8 cellular contexts compared by ENCODE assay signal in the genomic region with DNA sequence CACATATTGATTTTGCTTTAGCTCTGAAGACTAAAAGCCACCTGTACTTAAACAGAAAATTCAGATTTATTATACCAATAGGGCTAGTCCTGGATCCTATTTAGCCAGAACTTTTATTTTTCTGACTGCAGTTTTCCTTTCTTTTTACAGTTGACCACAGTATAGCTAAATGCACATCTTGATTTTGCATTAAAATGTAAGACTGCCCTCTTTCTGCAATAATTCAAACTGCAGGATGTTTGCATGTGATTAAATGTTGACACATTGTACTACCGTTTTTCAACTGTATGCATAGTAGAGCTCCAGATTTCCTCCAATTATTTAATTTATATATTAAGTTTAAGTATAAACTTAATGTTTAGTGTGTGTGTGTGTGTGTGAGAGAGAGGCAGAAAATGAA.
DNase-seq lines count a peak whose midpoint lies in the region; ATAC-seq, FAIRE-seq and TF ChIP-seq lines count a peak whose summit lies in the region.

No MANE protein-coding gene starts in this region.

- POLR2A ChIA-PET in A549 (lab: Yijun Ruan, JAX) = no interaction called here

- no peak overlapping the region for H3K4me3 ChIP-seq in A549
- H3K4me3 ChIP-seq in stomach = no peak overlapping the region

- peak in 1 of 2 experiments; percentile 15 for DNase-seq in A549 (ENCODE audit: low read depth in 1 of 2, low spot score in 1 of 2)
- DNase-seq in HFFc6 = peak; percentile 71
- peak; percentile 22 for DNase-seq in SKM-1 (lab: John Stamatoyannopoulos, UW; ENCODE audit: unreplicated experiment)
- DNase-seq in Right ventricle myocardium superior = no peak
- no peak for DNase-seq in stomach

- H3K27ac ChIP-seq in A549 (no peak overlapping the region), stomach (no peak overlapping the region)

- intact Hi-C loops in Right ventricle myocardium superior (cut with DNase I) (no loop called here), stomach (cut with DNase I; ENCODE audit: low total_unique reads) (no loop called here)

- ATAC-seq in A549 (no peak), Right ventricle myocardium superior (ENCODE audit: poor library complexity) (peak; percentile 73), GM18502 (IDR thresholded peaks at IDR 0.05; ENCODE audit: poor library complexity, unreplicated experiment) (no peak), GM18873 (IDR thresholded peaks at IDR 0.05; ENCODE audit: low FRiP score, unreplicated experiment) (no peak), HG02571 (IDR thresholded peaks at IDR 0.05; ENCODE audit: unreplicated experiment) (no peak)

- H3K4me2 ChIP-seq in A549 = no peak overlapping the region

- no peaks in the 10 kb centered on the region for H3K27me3 Mint-ChIP-seq in HFFc6 (ENCODE audit: insufficient read depth)

- no peaks in the 10 kb centered on the region for H3K27me3 ChIP-seq in stomach

- no peaks in the 10 kb centered on the region for H3K36me3 Mint-ChIP-seq in HFFc6 (ENCODE audit: low read depth)

- no peak for TF ChIP-seq EP300 in A549 (IDR thresholded peaks at IDR 0.05)
- TF ChIP-seq EP300 in stomach (IDR thresholded peaks at IDR 0.05) = no peak

- no peak for TF ChIP-seq POLR2A in A549 (IDR thresholded peaks at IDR 0.05; ENCODE audit: low read length)
- TF ChIP-seq POLR2A in stomach (IDR thresholded peaks at IDR 0.05) = no peak

- peak; percentile 27 to 36; a peak in 2 of 5 replicates for TF ChIP-seq RAD21 in A549 (conservative IDR thresholded peaks at IDR 0.05 in 1 of 2, IDR thresholded peaks at IDR 0.05 in 1 of 2)

- H3K4me1 Mint-ChIP-seq in HFFc6 (ENCODE audit: low read depth) = peaks cover 14% of the 10 kb centered on the region

- H3K36me3 ChIP-seq in stomach = no peaks in the 10 kb centered on the region

- H3K4me1 ChIP-seq in A549 (no peaks in the 10 kb centered on the region), stomach (peaks cover 0 to 8% (median 0%) of the 10 kb centered on the region in 4 donors)

- no peak for FAIRE-seq in A549 (lab: Jason Lieb, UNC)

- H3K4me3 Mint-ChIP-seq in HFFc6 = no peak overlapping the region

- CTCF ChIA-PET in A549 (lab: Yijun Ruan, JAX) = interaction anchor here (0.6 kb wide), 1 partner anchor 889 kb away, joined by 3 read pairs; no protein-coding TSS in a partner anchor

- no peaks in the 10 kb centered on the region for H3K9me3 ChIP-seq in A549
- no peaks in the 10 kb centered on the region for H3K9me3 ChIP-seq in stomach

- WGBS in A549 (ENCODE audit: missing lambda C conversion rate) = 2% methylated on average over 1 of the region's 1 CpG
- WGBS in stomach, 5 donors = 0 to 2% (median 0%) methylated on average over 1 of the region's 1 CpG

- no peak; the same call in 2 of the 3 replicates for TF ChIP-seq CTCF in A549 (IDR thresholded peaks at IDR 0.05)
- peak; percentile 87 for TF ChIP-seq CTCF in HFFc6 (IDR thresholded peaks at IDR 0.05)
- peak in 5 of 7 experiments; percentile 45 to 57 (median 50) for TF ChIP-seq CTCF in stomach (IDR thresholded peaks at IDR 0.05)

- H3K9me3 Mint-ChIP-seq in HFFc6 = no peaks in the 10 kb centered on the region

- H3K27ac Mint-ChIP-seq in HFFc6 = no peak overlapping the region

TF ChIP-seq in A549, 52 proteins besides CTCF, POLR2A, EP300 and RAD21:
- TF ChIP-seq GATA3 (IDR thresholded peaks at IDR 0.05; ENCODE audit: borderline replicate concordance) (no peak), KDM5A (IDR thresholded peaks at IDR 0.05) (no peak), SREBF2 (IDR thresholded peaks at IDR 0.05) (no peak), MYC (IDR thresholded peaks at IDR 0.05; ENCODE audit: borderline replicate concordance, low read length) (no peak), NFE2L2 (conservative IDR thresholded peaks at IDR 0.05; ENCODE audit: low read length) (no peak), ZC3H11A (IDR thresholded peaks at IDR 0.05) (no peak), TP53 (CRISPR knock-in tag; IDR thresholded peaks at IDR 0.05) (no peak), HDAC2 (IDR thresholded peaks at IDR 0.05) (no peak), CHD2 (IDR thresholded peaks at IDR 0.05; ENCODE audit: low read length, partially characterized antibody) (no peak)
- TF ChIP-seq, protein P1, sequence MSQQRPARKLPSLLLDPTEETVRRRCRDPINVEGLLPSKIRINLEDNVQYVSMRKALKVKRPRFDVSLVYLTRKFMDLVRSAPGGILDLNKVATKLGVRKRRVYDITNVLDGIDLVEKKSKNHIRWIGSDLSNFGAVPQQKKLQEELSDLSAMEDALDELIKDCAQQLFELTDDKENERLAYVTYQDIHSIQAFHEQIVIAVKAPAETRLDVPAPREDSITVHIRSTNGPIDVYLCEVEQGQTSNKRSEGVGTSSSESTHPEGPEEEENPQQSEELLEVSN (IDR thresholded peaks at IDR 0.05; ENCODE audit: borderline replicate concordance, low read depth) = no peak
- TF ChIP-seq, protein P2, sequence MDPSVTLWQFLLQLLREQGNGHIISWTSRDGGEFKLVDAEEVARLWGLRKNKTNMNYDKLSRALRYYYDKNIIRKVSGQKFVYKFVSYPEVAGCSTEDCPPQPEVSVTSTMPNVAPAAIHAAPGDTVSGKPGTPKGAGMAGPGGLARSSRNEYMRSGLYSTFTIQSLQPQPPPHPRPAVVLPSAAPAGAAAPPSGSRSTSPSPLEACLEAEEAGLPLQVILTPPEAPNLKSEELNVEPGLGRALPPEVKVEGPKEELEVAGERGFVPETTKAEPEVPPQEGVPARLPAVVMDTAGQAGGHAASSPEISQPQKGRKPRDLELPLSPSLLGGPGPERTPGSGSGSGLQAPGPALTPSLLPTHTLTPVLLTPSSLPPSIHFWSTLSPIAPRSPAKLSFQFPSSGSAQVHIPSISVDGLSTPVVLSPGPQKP (IDR thresholded peaks at IDR 0.05; ENCODE audit: low read depth, low read length) = no peak
- TF ChIP-seq, protein P3, sequence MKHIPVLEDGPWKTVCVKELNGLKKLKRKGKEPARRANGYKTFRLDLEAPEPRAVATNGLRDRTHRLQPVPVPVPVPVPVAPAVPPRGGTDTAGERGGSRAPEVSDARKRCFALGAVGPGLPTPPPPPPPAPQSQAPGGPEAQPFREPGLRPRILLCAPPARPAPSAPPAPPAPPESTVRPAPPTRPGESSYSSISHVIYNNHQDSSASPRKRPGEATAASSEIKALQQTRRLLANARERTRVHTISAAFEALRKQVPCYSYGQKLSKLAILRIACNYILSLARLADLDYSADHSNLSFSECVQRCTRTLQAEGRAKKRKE (CRISPR knock-in tag; IDR thresholded peaks at IDR 0.05; ENCODE audit: low read depth) = no peak
- TF ChIP-seq, protein P4, sequence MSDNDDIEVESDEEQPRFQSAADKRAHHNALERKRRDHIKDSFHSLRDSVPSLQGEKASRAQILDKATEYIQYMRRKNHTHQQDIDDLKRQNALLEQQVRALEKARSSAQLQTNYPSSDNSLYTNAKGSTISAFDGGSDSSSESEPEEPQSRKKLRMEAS (IDR thresholded peaks at IDR 0.05) = no peak
TF ChIP-seq in A549: peak in this region for 0.

Comparison
In these comparisons a context has a peak if more than half of its experiments do, and no peak if none do; other contexts are left out.
1. DNase-seq: peak in HFFc6 (single experiment) and SKM-1 (single experiment); none in Right ventricle myocardium superior (single experiment) and stomach (single experiment).